20 cellular contexts compared by ENCODE assay signal in genomic region chr17:28274591-28275265, GRCh38. TPM values are rescaled to one million over a fixed set of nuclear protein-coding genes. Genes with fewer than 3 reads are reported as not detected.
A peak's percentile ranks its signal among the peaks of the same experiment; 100 is the strongest.
DNase-seq lines count a peak whose midpoint lies in the region; FAIRE-seq and TF ChIP-seq lines count a peak whose summit lies in the region.
"Had no signal": no experiment of that assay in that cellular context is flagged by ENCODE, and none has a peak within 500 bp of the region (broad histone marks: within the 10 kb centered on the region; RNA-seq: fewer than 3 reads in every experiment).

No MANE protein-coding gene starts in this region.

- FAIRE-seq in HTR-8/SVneo (lab: Jason Lieb, UNC), result peak; percentile 31
- FAIRE-seq: GM19239, HepG2 had no signal

- H3K27me3 Mint-ChIP-seq in endodermal cell (ENCODE audit: insufficient read depth) (peaks cover 15% of the 10 kb centered on the region), neural progenitor cell (ENCODE audit: insufficient read depth, low read depth) (peaks cover 2% of the 10 kb centered on the region), osteocyte (ENCODE audit: unreplicated experiment) (no peaks in the 10 kb centered on the region)

- H3K9me3 Mint-ChIP-seq in endodermal cell (no peaks in the 10 kb centered on the region), neural progenitor cell (peaks cover 7% of the 10 kb centered on the region), osteocyte (ENCODE audit: unreplicated experiment) (no peaks in the 10 kb centered on the region)
- H3K9me3 Mint-ChIP-seq: IgD-negative memory B cell had no signal

- no peak overlapping the region for H3K4me3 ChIP-seq in endodermal cell (ENCODE audit: low read length)
- no peak overlapping the region for H3K4me3 ChIP-seq in neural progenitor cell
- no peak overlapping the region for H3K4me3 ChIP-seq in Karpas-422 (ENCODE audit: low read length)
- H3K4me3 ChIP-seq: BLaER1, GM23248, HAP-1 had no signal

- H3K4me2 ChIP-seq in neural progenitor cell (no peak overlapping the region), Karpas-422 (ENCODE audit: low read depth, low read length, poor library complexity, severe bottlenecking) (no peak overlapping the region)
- H3K4me2 ChIP-seq: BLaER1 had no signal

- WGBS in endodermal cell (ENCODE audit: insufficient coverage in 1 of 2, insufficient read length in 1 of 2), 2 experiments, result 87 to 93% methylated on average over 6 to 9 of the region's 9 CpGs

- H3K4me1 Mint-ChIP-seq in endodermal cell, result no peaks in the 10 kb centered on the region
- peaks cover 30% of the 10 kb centered on the region for H3K4me1 Mint-ChIP-seq in neural progenitor cell
- peaks cover 21% of the 10 kb centered on the region for H3K4me1 Mint-ChIP-seq in osteocyte (ENCODE audit: unreplicated experiment)

- H4K20me1 ChIP-seq in neural progenitor cell (ENCODE audit: low read depth) (no peaks in the 10 kb centered on the region), Karpas-422 (ENCODE audit: insufficient read depth, low read depth, low read length) (no peaks in the 10 kb centered on the region)

- H3K79me2 ChIP-seq in neural progenitor cell (ENCODE audit: low read depth) (no peaks in the 10 kb centered on the region), Karpas-422 (ENCODE audit: low read length) (no peaks in the 10 kb centered on the region)

- TF ChIP-seq CTCF in endodermal cell (conservative IDR thresholded peaks at IDR 0.05) (no peak), neural progenitor cell (IDR thresholded peaks at IDR 0.05) (no peak), osteocyte (IDR thresholded peaks at IDR 0.05) (no peak)

- no peaks in the 10 kb centered on the region for H3K9me3 ChIP-seq in endodermal cell (ENCODE audit: control insufficient read depth, low read length)
- H3K9me3 ChIP-seq in neural progenitor cell (ENCODE audit: low read depth), result no peaks in the 10 kb centered on the region
- no peaks in the 10 kb centered on the region for H3K9me3 ChIP-seq in Karpas-422 (ENCODE audit: low read length)
- H3K9me3 ChIP-seq: BLaER1, HAP-1 had no signal

- DNase-seq in HTR-8/SVneo (ENCODE audit: insufficient read length, low spot score) (no peak), endodermal cell (peak; percentile 36), neural progenitor cell (ENCODE audit: low spot score) (no peak), osteocyte (ENCODE audit: extremely low spot score, unreplicated experiment) (peak; percentile 49), MV-4-11 (lab: John Stamatoyannopoulos, UW) (no peak), NCI-H774 (lab: John Stamatoyannopoulos, UW) (no peak), Karpas-422 (no peak), NCI-H2081 treated with DMSO at 0.1 percent for 48 hours (lab: John Stamatoyannopoulos, UW) (no peak)
- DNase-seq: 8988T; Calu3; CD4-positive, alpha-beta memory T cell; DMS79 treated with DMSO at 0.1 percent for 48 hours; GF-D8; GM23248 had no signal

- H3K36me3 ChIP-seq in endodermal cell (ENCODE audit: control insufficient read depth, insufficient read depth, low read length), result no peaks in the 10 kb centered on the region
- no peaks in the 10 kb centered on the region for H3K36me3 ChIP-seq in neural progenitor cell
- no peaks in the 10 kb centered on the region for H3K36me3 ChIP-seq in Karpas-422 (ENCODE audit: insufficient read depth, low read length)
- H3K36me3 ChIP-seq: BLaER1, HAP-1 had no signal

- H3K27ac Mint-ChIP-seq in endodermal cell, result no peak overlapping the region
- H3K27ac Mint-ChIP-seq in neural progenitor cell, result peak overlapping the region; percentile 73
- H3K27ac Mint-ChIP-seq in osteocyte (ENCODE audit: unreplicated experiment), result no peak overlapping the region
- H3K27ac Mint-ChIP-seq: CD14-positive monocyte; CD4-positive, alpha-beta memory T cell had no signal

- peak overlapping the region; percentile 30 for H3K27ac ChIP-seq in endodermal cell (ENCODE audit: low read depth, low read length)
- H3K27ac ChIP-seq in neural progenitor cell, result no peak overlapping the region
- no peak overlapping the region for H3K27ac ChIP-seq in Karpas-422 (ENCODE audit: low read length)
- H3K27ac ChIP-seq: BLaER1, GM23248 had no signal

- H3K36me3 Mint-ChIP-seq in endodermal cell (ENCODE audit: low read depth) (no peaks in the 10 kb centered on the region), neural progenitor cell (no peaks in the 10 kb centered on the region), osteocyte (ENCODE audit: unreplicated experiment) (no peaks in the 10 kb centered on the region)
- H3K36me3 Mint-ChIP-seq: CD14-positive monocyte; CD4-positive, alpha-beta memory T cell; IgD-negative memory B cell had no signal

- H3K27me3 ChIP-seq in endodermal cell (ENCODE audit: control insufficient read depth, insufficient read depth, low read length, poor library complexity, severe bottlenecking) (no peaks in the 10 kb centered on the region), neural progenitor cell (no peaks in the 10 kb centered on the region), Karpas-422 (ENCODE audit: low read length) (no peaks in the 10 kb centered on the region)

- H3K9me2 ChIP-seq in Karpas-422 (replicated peaks; ENCODE audit: insufficient read depth, low read length), result no peaks in the 10 kb centered on the region

- no peak overlapping the region for H3K4me3 Mint-ChIP-seq in endodermal cell
- peak overlapping the region; percentile 42 for H3K4me3 Mint-ChIP-seq in neural progenitor cell
- H3K4me3 Mint-ChIP-seq in osteocyte (ENCODE audit: unreplicated experiment), result no peak overlapping the region
- H3K4me3 Mint-ChIP-seq: CD4-positive, alpha-beta memory T cell had no signal

- no peaks in the 10 kb centered on the region for H3F3A ChIP-seq in neural progenitor cell (ENCODE audit: low read depth)

- H2AFZ ChIP-seq in neural progenitor cell (replicated peaks) (no peak overlapping the region), Karpas-422 (ENCODE audit: low read length) (no peak overlapping the region)
- H2AFZ ChIP-seq: GM23248 had no signal

- no peak overlapping the region for H3K9ac ChIP-seq in endodermal cell (ENCODE audit: extremely low read depth, low read length, poor library complexity, severe bottlenecking)
- H3K9ac ChIP-seq in neural progenitor cell, result no peak overlapping the region
- H3K9ac ChIP-seq in Karpas-422 (ENCODE audit: low read length), result no peak overlapping the region
- H3K9ac ChIP-seq: BLaER1, GM23248 had no signal

- no peaks in the 10 kb centered on the region for H3K4me1 ChIP-seq in endodermal cell (ENCODE audit: control insufficient read depth, insufficient read depth, low read length)
- H3K4me1 ChIP-seq in neural progenitor cell, result no peaks in the 10 kb centered on the region
- no peaks in the 10 kb centered on the region for H3K4me1 ChIP-seq in Karpas-422 (ENCODE audit: low read length)
- H3K4me1 ChIP-seq: HAP-1 had no signal

RNA-seq across cellular contexts. Expression of gene TMEM97, which starts 44.3 kb away (rescaled TPM):
- 10 to 100 TPM; 72.1 to 80.7 TPM for total RNA-seq in endodermal cell
- polyA plus RNA-seq in endodermal cell (2013, experiment 1 of 2), result 137 TPM
- 133 TPM for polyA plus RNA-seq in endodermal cell (2013, experiment 2 of 2)
- total RNA-seq in neural progenitor cell (ENCODE audit: low replicate concordance), result 126 and 136 TPM in 2 replicates
- total RNA-seq in osteocyte, result 58.5 and 60.5 TPM in 2 replicates
- total RNA-seq in Karpas-422 (2014; rRNA removed; shearing (Covaris generic); ENCODE audit: low replicate concordance), result 38.9 and 74.3 TPM in 2 replicates

Comparison
In these comparisons a context has a peak if more than half of its experiments do, and no peak if none do; other contexts are left out.
1. DNase-seq: peak in endodermal cell (single experiment) and osteocyte (single experiment); none in HTR-8/SVneo (single experiment), neural progenitor cell (single experiment), MV-4-11 (single experiment), NCI-H774 (single experiment), Karpas-422 (single experiment) and NCI-H2081 treated with DMSO at 0.1 percent for 48 hours (single experiment).